ENCODE assay signal across 10 cellular contexts in genomic region chr17:39774043-39774442, GRCh38. TPM values are rescaled to one million over a fixed set of nuclear protein-coding genes. Genes with fewer than 3 reads are reported as not detected.
DNase-seq lines count a peak whose midpoint lies in the region; ATAC-seq and TF ChIP-seq lines count a peak whose summit lies in the region.
"Had no signal": no experiment of that assay in that cellular context is flagged by ENCODE, and none has a peak within 500 bp of the region (broad histone marks: within the 10 kb centered on the region; RNA-seq: fewer than 3 reads in every experiment).

No MANE protein-coding gene starts in this region.

- 70 to 74% methylated on average over 4 of the region's 4 CpGs for WGBS in heart right ventricle, 2 donors

- H3K36me3 ChIP-seq in heart right ventricle = no peaks in the 10 kb centered on the region

- peaks cover 0 to 64% (median 28%) of the 10 kb centered on the region in 7 donors for H3K27me3 ChIP-seq in heart right ventricle

- no peaks in the 10 kb centered on the region for H3K9me3 Mint-ChIP-seq in activated naive CD4-positive, alpha-beta T cell treated with anti-CD3 and anti-CD28 coated beads, Interleukin-2, amount 50 U/mL, for 24 hours
- no peaks in the 10 kb centered on the region for H3K9me3 Mint-ChIP-seq in T-helper 1 cell treated with Interleukin-12 subunit alpha and Interleukin-12 subunit beta and Interleukin-4 antibody, amounts not matched to agents 30 μg/mL and 1 μg/mL, for 36 hours
- H3K9me3 Mint-ChIP-seq in effector memory CD8-positive, alpha-beta T cell = no peaks in the 10 kb centered on the region
- no peaks in the 10 kb centered on the region for H3K9me3 Mint-ChIP-seq in stimulated activated naive CD8-positive, alpha-beta T cell treated with anti-CD3 and anti-CD28 coated beads, Interleukin-15, amount 100 ng/mL, for 72 hours

- intact Hi-C loops in heart right ventricle (cut with DNase I) = no loop called here

- no peak for DNase-seq in activated naive CD4-positive, alpha-beta T cell treated with anti-CD3 and anti-CD28 coated beads, Interleukin-2, amount 50 U/mL, for 16 hours
- DNase-seq in effector memory CD8-positive, alpha-beta T cell = no peak
- DNase-seq in stimulated activated naive CD8-positive, alpha-beta T cell treated with anti-CD3 and anti-CD28 coated beads, Interleukin-15, amount 100 ng/mL, for 72 hours = no peak
- DNase-seq in heart right ventricle = no peak
- DNase-seq in NCI-H187 treated with DMSO at 0.1 percent for 48 hours (lab: John Stamatoyannopoulos, UW) = no peak
- DNase-seq: stimulated activated CD4-positive, alpha-beta T cell treated with anti-CD3 and anti-CD28 coated beads, Interleukin-1b, Interleukin-23, amount 100 ng/mL, for 48 hours had no signal

- H3K4me3 Mint-ChIP-seq in activated naive CD4-positive, alpha-beta T cell treated with anti-CD3 and anti-CD28 coated beads, Interleukin-2, amount 50 U/mL, for 24 hours = peak overlapping the region; percentile 82
- H3K4me3 Mint-ChIP-seq in T-helper 1 cell treated with Interleukin-12 subunit alpha and Interleukin-12 subunit beta and Interleukin-4 antibody, amounts not matched to agents 30 μg/mL and 1 μg/mL, for 36 hours = peak overlapping the region; percentile 68
- peak overlapping the region; percentile 92 for H3K4me3 Mint-ChIP-seq in effector memory CD8-positive, alpha-beta T cell
- peak overlapping the region in 1 of 2 donors; percentile 62 for H3K4me3 Mint-ChIP-seq in stimulated activated naive CD8-positive, alpha-beta T cell treated with anti-CD3 and anti-CD28 coated beads, Interleukin-15, amount 100 ng/mL, for 72 hours

- peaks cover 96% of the 10 kb centered on the region for H3K4me1 Mint-ChIP-seq in activated naive CD4-positive, alpha-beta T cell treated with anti-CD3 and anti-CD28 coated beads, Interleukin-2, amount 50 U/mL, for 24 hours
- H3K4me1 Mint-ChIP-seq in T-helper 1 cell treated with Interleukin-12 subunit alpha and Interleukin-12 subunit beta and Interleukin-4 antibody, amounts not matched to agents 30 μg/mL and 1 μg/mL, for 36 hours (ENCODE audit: low read depth) = peaks cover 69% of the 10 kb centered on the region
- peaks cover 66 to 76% of the 10 kb centered on the region in 2 donors for H3K4me1 Mint-ChIP-seq in effector memory CD8-positive, alpha-beta T cell (ENCODE audit: low read depth in 2 of 2)
- peaks cover 99% of the 10 kb centered on the region for H3K4me1 Mint-ChIP-seq in stimulated activated naive CD8-positive, alpha-beta T cell treated with anti-CD3 and anti-CD28 coated beads, Interleukin-15, amount 100 ng/mL, for 72 hours

- no peak for TF ChIP-seq CTCF in heart right ventricle (IDR thresholded peaks at IDR 0.05)

- no peak for ATAC-seq in effector memory CD8-positive, alpha-beta T cell (replicated peaks)
- ATAC-seq in stimulated activated naive CD8-positive, alpha-beta T cell treated with anti-CD3 and anti-CD28 coated beads, Interleukin-15, amount 100 ng/mL, for 72 hours = no peak
- ATAC-seq in heart right ventricle (no peak), HG03280 (IDR thresholded peaks at IDR 0.05; ENCODE audit: unreplicated experiment) (no peak)

- peaks cover 35% of the 10 kb centered on the region for H3K36me3 Mint-ChIP-seq in activated naive CD4-positive, alpha-beta T cell treated with anti-CD3 and anti-CD28 coated beads, Interleukin-2, amount 50 U/mL, for 24 hours
- H3K36me3 Mint-ChIP-seq in T-helper 1 cell treated with Interleukin-12 subunit alpha and Interleukin-12 subunit beta and Interleukin-4 antibody, amounts not matched to agents 30 μg/mL and 1 μg/mL, for 36 hours (ENCODE audit: low read depth) = peaks cover 25% of the 10 kb centered on the region
- peaks cover 77% of the 10 kb centered on the region for H3K36me3 Mint-ChIP-seq in effector memory CD8-positive, alpha-beta T cell (ENCODE audit: insufficient read depth)

- no peaks in the 10 kb centered on the region for H3K9me3 ChIP-seq in heart right ventricle

- peak overlapping the region in 1 of 10 donors; percentile 86 for H3K27ac ChIP-seq in heart right ventricle

- no peak overlapping the region for H3K4me3 ChIP-seq in heart right ventricle

- H3K27ac Mint-ChIP-seq in activated naive CD4-positive, alpha-beta T cell treated with anti-CD3 and anti-CD28 coated beads, Interleukin-2, amount 50 U/mL, for 24 hours = peak overlapping the region; percentile 97
- peak overlapping the region; percentile 81 for H3K27ac Mint-ChIP-seq in T-helper 1 cell treated with Interleukin-12 subunit alpha and Interleukin-12 subunit beta and Interleukin-4 antibody, amounts not matched to agents 30 μg/mL and 1 μg/mL, for 36 hours
- H3K27ac Mint-ChIP-seq in effector memory CD8-positive, alpha-beta T cell = peak overlapping the region; percentile 88 to 97
- H3K27ac Mint-ChIP-seq in stimulated activated naive CD8-positive, alpha-beta T cell treated with anti-CD3 and anti-CD28 coated beads, Interleukin-15, amount 100 ng/mL, for 72 hours = peak overlapping the region; percentile 27 to 88

- no peaks in the 10 kb centered on the region for H3K27me3 Mint-ChIP-seq in activated naive CD4-positive, alpha-beta T cell treated with anti-CD3 and anti-CD28 coated beads, Interleukin-2, amount 50 U/mL, for 24 hours
- H3K27me3 Mint-ChIP-seq in T-helper 1 cell treated with Interleukin-12 subunit alpha and Interleukin-12 subunit beta and Interleukin-4 antibody, amounts not matched to agents 30 μg/mL and 1 μg/mL, for 36 hours (ENCODE audit: low read depth) = no peaks in the 10 kb centered on the region
- no peaks in the 10 kb centered on the region for H3K27me3 Mint-ChIP-seq in effector memory CD8-positive, alpha-beta T cell
- no peaks in the 10 kb centered on the region for H3K27me3 Mint-ChIP-seq in stimulated activated naive CD8-positive, alpha-beta T cell treated with anti-CD3 and anti-CD28 coated beads, Interleukin-15, amount 100 ng/mL, for 72 hours

- peaks cover 0 to 20% (median 0%) of the 10 kb centered on the region in 9 donors for H3K4me1 ChIP-seq in heart right ventricle

RNA-seq across cellular contexts. Expression of gene GRB7, which starts 36.3 kb away (rescaled TPM):
- total RNA-seq in heart right ventricle = 1 to 10 TPM in 5 of 10 donors, under 1 TPM in 5; 0.44 to 4.7 (median 1.0) TPM
- 1 to 10 TPM; 1.1 to 2.9 TPM for polyA plus RNA-seq in heart right ventricle
- total RNA-seq: pulmonary artery endothelial cell had no signal

RNA-seq across cellular contexts. Expression of gene MIEN1, which starts 43.7 kb away (rescaled TPM):
- 10 to 100 TPM; 27.7 to 68.4 (median 39.1) TPM for total RNA-seq in heart right ventricle
- polyA plus RNA-seq in heart right ventricle = 100 to 1,000 TPM; 104 to 190 TPM
